ENCODE assay signal across 22 cellular contexts in genomic region chr5:153491408-153491807, GRCh38. TPM values are rescaled to one million over a fixed set of nuclear protein-coding genes. Genes with fewer than 3 reads are reported as not detected.
DNase-seq lines count a peak whose midpoint lies in the region; ATAC-seq, FAIRE-seq and TF ChIP-seq lines count a peak whose summit lies in the region.
"Had no signal": no experiment of that assay in that cellular context is flagged by ENCODE, and none has a peak within 500 bp of the region (broad histone marks: within the 10 kb centered on the region; RNA-seq: fewer than 3 reads in every experiment).

No MANE protein-coding gene starts in this region.

- H3K9me3 ChIP-seq in iPS-18a (ENCODE audit: control insufficient read depth, low read depth, low read length) = no peaks in the 10 kb centered on the region
- H3K9me3 ChIP-seq in gastrocnemius medialis = no peaks in the 10 kb centered on the region
- H3K9me3 ChIP-seq: pancreas, spleen had no signal

- no peaks in the 10 kb centered on the region for H3K36me3 Mint-ChIP-seq in GM23338 (ENCODE audit: low read depth)
- no peaks in the 10 kb centered on the region for H3K36me3 Mint-ChIP-seq in progenitor cell of endocrine pancreas (ENCODE audit: insufficient read depth)
- H3K36me3 Mint-ChIP-seq: activated naive CD8-positive, alpha-beta T cell; CD8-positive, alpha-beta T cell had no signal

- H3K4me3 Mint-ChIP-seq in GM23338 (peak overlapping the region; percentile 81), progenitor cell of endocrine pancreas (ENCODE audit: low read depth) (peak overlapping the region; percentile 15)
- H3K4me3 Mint-ChIP-seq: activated naive CD8-positive, alpha-beta T cell; CD8-positive, alpha-beta T cell had no signal

- DNase-seq in GM23338 (ENCODE audit: low spot score) = no peak
- DNase-seq in bronchial epithelial cell (ENCODE audit: low read depth) = peak; percentile 33
- DNase-seq in progenitor cell of endocrine pancreas (ENCODE audit: low spot score, unreplicated experiment) = no peak
- no peak for DNase-seq in NCI-H2107 (lab: John Stamatoyannopoulos, UW)
- DNase-seq in dermis blood vessel endothelial cell = no peak
- no peak for DNase-seq in gastrocnemius medialis
- no peak for DNase-seq in HCEC 1CT
- DNase-seq: ACHN; activated CD4-positive, alpha-beta T cell treated with anti-CD3 and anti-CD28 coated beads, Interleukin-2, amount 50 U/mL, for 48 hours; activated T-cell treated with anti-CD3 and anti-CD28 coated beads, Interleukin-2, amount 50 U/mL, for 1 hour; CD8-positive, alpha-beta T cell; central memory CD4-positive, alpha-beta T cell; DND-41; islet precursor cell; NCI-H146; pancreas; spleen; stimulated activated naive CD4-positive, alpha-beta T cell had no signal

- no peak overlapping the region for H3K27ac Mint-ChIP-seq in GM23338
- no peak overlapping the region for H3K27ac Mint-ChIP-seq in progenitor cell of endocrine pancreas
- H3K27ac Mint-ChIP-seq: activated naive CD8-positive, alpha-beta T cell; CD8-positive, alpha-beta T cell had no signal

- H3K4me1 ChIP-seq in GM23338 (ENCODE audit: insufficient read depth) = peaks cover 26% of the 10 kb centered on the region
- peaks cover 17% of the 10 kb centered on the region for H3K4me1 ChIP-seq in iPS-18a (ENCODE audit: control insufficient read depth, low read depth, low read length)
- H3K4me1 ChIP-seq in gastrocnemius medialis = no peaks in the 10 kb centered on the region
- H3K4me1 ChIP-seq: pancreas, spleen had no signal

- H3F3A ChIP-seq in GM23338 (replicated peaks; ENCODE audit: low read depth) = no peaks in the 10 kb centered on the region

- ATAC-seq in GM23338 = no peak
- no peak for ATAC-seq in gastrocnemius medialis
- ATAC-seq: CD8-positive, alpha-beta T cell; pancreas had no signal

- no peak for TF ChIP-seq POLR2A in gastrocnemius medialis (IDR thresholded peaks at IDR 0.05)

- H3K4me3 ChIP-seq in GM23338 (peak overlapping the region; percentile 69), bronchial epithelial cell (ENCODE audit: low read depth, low read length) (no peak overlapping the region), iPS-18a (ENCODE audit: low read length) (peak overlapping the region; percentile 58), gastrocnemius medialis (no peak overlapping the region)
- H3K4me3 ChIP-seq: pancreas, spleen had no signal

- H3K27me3 ChIP-seq in GM23338 (ENCODE audit: insufficient read depth) (peaks cover 13% of the 10 kb centered on the region; the same call in 1 of the 2 replicates), bronchial epithelial cell (ENCODE audit: control insufficient read depth, insufficient read depth, low read length) (peaks cover 5% of the 10 kb centered on the region), iPS-18a (ENCODE audit: control insufficient read depth, insufficient read depth, low read length) (peaks cover 19% of the 10 kb centered on the region), gastrocnemius medialis (peaks cover 0 to 17% (median 13%) of the 10 kb centered on the region in 3 donors)
- H3K27me3 ChIP-seq: pancreas had no signal

- in situ Hi-C loops in gastrocnemius medialis (cut with MboI; ENCODE audit: low sequenced_read_pairs in 4 of 4) = loop anchor here in 1 of 4 donors (25.0 kb wide), 1 partner anchor 471 kb away; no protein-coding TSS in a partner anchor

- no peak overlapping the region for H3K9ac ChIP-seq in iPS-18a (ENCODE audit: low read length)

- H3K36me3 ChIP-seq in GM23338 (ENCODE audit: insufficient read depth) = no peaks in the 10 kb centered on the region
- no peaks in the 10 kb centered on the region for H3K36me3 ChIP-seq in bronchial epithelial cell (ENCODE audit: control insufficient read depth, insufficient read depth, low read length)
- no peaks in the 10 kb centered on the region for H3K36me3 ChIP-seq in iPS-18a (ENCODE audit: control insufficient read depth, low read depth, low read length)
- H3K36me3 ChIP-seq in gastrocnemius medialis = no peaks in the 10 kb centered on the region
- H3K36me3 ChIP-seq: pancreas, spleen had no signal

- FAIRE-seq in bronchial epithelial cell (lab: Jason Lieb, UNC) = peak; percentile 47
- FAIRE-seq: pancreas had no signal

- H3K9me3 Mint-ChIP-seq in GM23338 = no peaks in the 10 kb centered on the region
- no peaks in the 10 kb centered on the region for H3K9me3 Mint-ChIP-seq in progenitor cell of endocrine pancreas (ENCODE audit: low read depth)
- H3K9me3 Mint-ChIP-seq: CD8-positive, alpha-beta T cell had no signal

- peak overlapping the region; percentile 85 for H2AFZ ChIP-seq in GM23338

- no peaks in the 10 kb centered on the region for H4K20me1 ChIP-seq in GM23338 (replicated peaks; ENCODE audit: insufficient read depth)

- H3K27ac ChIP-seq in GM23338 (ENCODE audit: low read depth) (no peak overlapping the region), iPS-18a (ENCODE audit: low read length) (no peak overlapping the region), gastrocnemius medialis (no peak overlapping the region)
- H3K27ac ChIP-seq: pancreas, RWPE1, spleen had no signal

- intact Hi-C loops in gastrocnemius medialis (cut with DNase I; ENCODE audit: low total_unique reads) = no loop called here

- TF ChIP-seq CTCF in GM23338 (conservative IDR thresholded peaks at IDR 0.05; ENCODE audit: low read depth in 2 of 2) (no peak), bronchial epithelial cell (IDR thresholded peaks at IDR 0.05; ENCODE audit: insufficient read depth, low read length, severe bottlenecking) (no peak), progenitor cell of endocrine pancreas (IDR thresholded peaks at IDR 0.05; ENCODE audit: unreplicated experiment) (no peak), gastrocnemius medialis (IDR thresholded peaks at IDR 0.05 in 4 of 5, conservative IDR thresholded peaks at IDR 0.05 in 1 of 5) (no peak)

- no peaks in the 10 kb centered on the region; the same call in 1 of the 2 replicates for H3K79me2 ChIP-seq in GM23338 (replicated peaks; ENCODE audit: insufficient read depth)

- H3K4me2 ChIP-seq in GM23338 = peak overlapping the region; percentile 92

- H3K9me2 ChIP-seq in GM23338 (ENCODE audit: insufficient read depth) = 0 out of 2 replicates have a peak, but pooled peaks cover 3% of the 10 kb centered on the region

- peaks cover 7% of the 10 kb centered on the region for H3K27me3 Mint-ChIP-seq in GM23338 (ENCODE audit: insufficient read depth, low read depth, poor library complexity)
- H3K27me3 Mint-ChIP-seq in progenitor cell of endocrine pancreas = peaks cover 46% of the 10 kb centered on the region

- peaks cover 27% of the 10 kb centered on the region for H3K4me1 Mint-ChIP-seq in GM23338
- peaks cover 12% of the 10 kb centered on the region for H3K4me1 Mint-ChIP-seq in progenitor cell of endocrine pancreas (ENCODE audit: low read depth)

TF ChIP-seq in GM23338, 12 proteins besides CTCF, POLR2A, EP300 and RAD21:
- TF ChIP-seq JUNB (IDR thresholded peaks at IDR 0.05; ENCODE audit: unreplicated experiment) = no peak
- no peak for TF ChIP-seq EZH2phosphoT487 (IDR thresholded peaks at IDR 0.05; ENCODE audit: unreplicated experiment)
- TF ChIP-seq ZNF331 (CRISPR knock-in tag; IDR thresholded peaks at IDR 0.05; ENCODE audit: low read depth) = no peak

RNA-seq across cellular contexts. Expression of gene GRIA1, which starts 0.9 kb away (rescaled TPM):
- total RNA-seq in GM23338 (2014; rRNA removed; shearing (Covaris generic)) = 1.4 and 1.7 TPM in 2 replicates
- polyA plus RNA-seq in GM23338 (2016; fragmentation: Nextera tagmentation; extraction: Ambion mirVana) = 0.96 and 1.0 TPM in 2 replicates
- under 0.01 TPM in 1 of 2 replicates, not detected in the other for total RNA-seq in bronchial epithelial cell
- total RNA-seq in progenitor cell of endocrine pancreas = 0.13 TPM in 1 of 2 replicates, not detected in the other
- total RNA-seq in dermis blood vessel endothelial cell = not detected in 2 replicates
- under 1 TPM in 2 of 4 donors, not detected in 2; 0.18 to 0.46 TPM for total RNA-seq in gastrocnemius medialis
- total RNA-seq: CD8-positive, alpha-beta T cell; mononuclear cell had no signal

Comparison
In these comparisons a context has a peak if more than half of its experiments do, and no peak if none do; other contexts are left out.
1. H3K4me3 ChIP-seq: peak in GM23338 (single experiment) and iPS-18a (single experiment); none in bronchial epithelial cell (single experiment) and gastrocnemius medialis (0 of 4).